Comparison of ENCODE assay signal across 8 cellular contexts in genomic region chr3:189355481-189356201, GRCh38.
DNase-seq lines count a peak whose midpoint lies in the region; ATAC-seq, FAIRE-seq and TF ChIP-seq lines count a peak whose summit lies in the region.

No MANE protein-coding gene starts in this region.

- H3K9me3 Mint-ChIP-seq in activated T-helper 1 cell treated with anti-CD3 and anti-CD28 coated beads, Interleukin-12 subunit alpha, Interleukin-12 subunit beta, Interleukin-2, Interleukin-4 antibody, amounts not matched to agents 30 ng/mL and 10 ng/mL and 1 ng/mL, durations not matched to agents 14 hours and 24 hours and 36 hours, result peaks cover 4% of the 10 kb centered on the region

- H3K9ac ChIP-seq in kidney (ENCODE audit: low read length in 2 of 2), result no peak overlapping the region

- ATAC-seq in Right ventricle myocardium superior (ENCODE audit: poor library complexity) (peak; percentile 73), GM18502 (IDR thresholded peaks at IDR 0.05; ENCODE audit: poor library complexity, unreplicated experiment) (no peak), HG02938 (IDR thresholded peaks at IDR 0.05; ENCODE audit: unreplicated experiment) (no peak)
- peak; percentile 89 for ATAC-seq in stimulated activated naive CD8-positive, alpha-beta T cell treated with anti-CD3 and anti-CD28 coated beads, Interleukin-15, Interleukin-2, amounts not matched to agents 100 U/mL and 50 U/mL, for 24 hours

- H3K27ac ChIP-seq in left ventricle myocardium inferior (replicated peaks) (no peak overlapping the region), kidney (ENCODE audit: low read depth in 2 of 2, low read length in 2 of 2) (peak overlapping the region; percentile 12 to 34)

- H3K4me1 ChIP-seq in left ventricle myocardium inferior, result no peaks in the 10 kb centered on the region
- peaks cover 0 to 6% of the 10 kb centered on the region in 2 donors for H3K4me1 ChIP-seq in kidney (ENCODE audit: control insufficient read depth in 1 of 2, insufficient read depth in 1 of 2, low read depth in 1 of 2, low read length in 2 of 2)

- no peaks in the 10 kb centered on the region for H3K36me3 ChIP-seq in left ventricle myocardium inferior
- H3K36me3 ChIP-seq in kidney (ENCODE audit: control insufficient read depth in 1 of 2, insufficient read depth in 2 of 2, low read length in 2 of 2), result no peaks in the 10 kb centered on the region

- peaks cover 24% of the 10 kb centered on the region for H3K4me1 Mint-ChIP-seq in activated T-helper 1 cell treated with anti-CD3 and anti-CD28 coated beads, Interleukin-12 subunit alpha, Interleukin-12 subunit beta, Interleukin-2, Interleukin-4 antibody, amounts not matched to agents 30 ng/mL and 10 ng/mL and 1 ng/mL, durations not matched to agents 14 hours and 24 hours and 36 hours (ENCODE audit: low read depth)

- TF ChIP-seq CTCF in left ventricle myocardium inferior (IDR thresholded peaks at IDR 0.05; ENCODE audit: borderline replicate concordance) (no peak), kidney (IDR thresholded peaks at IDR 0.05; ENCODE audit: borderline replicate concordance, extremely low read depth, insufficient read depth) (no peak)

- peaks cover 3% of the 10 kb centered on the region for H3K36me3 Mint-ChIP-seq in activated T-helper 1 cell treated with anti-CD3 and anti-CD28 coated beads, Interleukin-12 subunit alpha, Interleukin-12 subunit beta, Interleukin-2, Interleukin-4 antibody, amounts not matched to agents 30 ng/mL and 10 ng/mL and 1 ng/mL, durations not matched to agents 14 hours and 24 hours and 36 hours (ENCODE audit: low read depth)

- peak overlapping the region; percentile 23 for H3K4me3 Mint-ChIP-seq in activated T-helper 1 cell treated with anti-CD3 and anti-CD28 coated beads, Interleukin-12 subunit alpha, Interleukin-12 subunit beta, Interleukin-2, Interleukin-4 antibody, amounts not matched to agents 30 ng/mL and 10 ng/mL and 1 ng/mL, durations not matched to agents 14 hours and 24 hours and 36 hours

- peak overlapping the region; percentile 82 for H3K27ac Mint-ChIP-seq in activated T-helper 1 cell treated with anti-CD3 and anti-CD28 coated beads, Interleukin-12 subunit alpha, Interleukin-12 subunit beta, Interleukin-2, Interleukin-4 antibody, amounts not matched to agents 30 ng/mL and 10 ng/mL and 1 ng/mL, durations not matched to agents 14 hours and 24 hours and 36 hours

- H3K27me3 ChIP-seq in left ventricle myocardium inferior (ENCODE audit: low read depth), result no peaks in the 10 kb centered on the region

- no peak for FAIRE-seq in kidney (lab: Jason Lieb, UNC)

- H3K9me3 ChIP-seq in left ventricle myocardium inferior (replicated peaks), result no peaks in the 10 kb centered on the region
- H3K9me3 ChIP-seq in kidney (ENCODE audit: control insufficient read depth in 1 of 2, low read length in 2 of 2), result no peaks in the 10 kb centered on the region

- intact Hi-C loops in Right ventricle myocardium superior (cut with DNase I) (no loop called here), left ventricle myocardium inferior (cut with micrococcal nuclease) (no loop called here), kidney (cut with DNase I) (no loop called here)
- intact Hi-C loops in activated T-helper 1 cell treated with anti-CD3 and anti-CD28 coated beads, Interleukin-12 subunit alpha, Interleukin-12 subunit beta, Interleukin-2, Interleukin-4 antibody, amounts not matched to agents 30 ng/mL and 10 ng/mL and 1 ng/mL, durations not matched to agents 14 hours and 24 hours and 36 hours (cut with micrococcal nuclease), result loop anchor here (2.0 kb wide), 1 partner anchor 31 kb away; no protein-coding TSS in a partner anchor

- no peak overlapping the region for H3K4me3 ChIP-seq in left ventricle myocardium inferior
- H3K4me3 ChIP-seq in kidney (ENCODE audit: low read length in 2 of 2), result no peak overlapping the region

- DNase-seq in Right ventricle myocardium superior (no peak), left ventricle myocardium inferior (no peak), kidney (no peak), hypothalamus (lab: John Stamatoyannopoulos, UW) (no peak)
- DNase-seq in activated T-helper 1 cell treated with anti-CD3 and anti-CD28 coated beads, Interleukin-12 subunit alpha, Interleukin-12 subunit beta, Interleukin-2, Interleukin-4 antibody, amounts not matched to agents 30 ng/mL and 10 ng/mL and 1 ng/mL, durations not matched to agents 14 hours and 24 hours and 36 hours (ENCODE audit: low spot score), result peak; percentile 30
- DNase-seq in stimulated activated naive CD8-positive, alpha-beta T cell treated with anti-CD3 and anti-CD28 coated beads, Interleukin-15, Interleukin-2, amounts not matched to agents 100 U/mL and 50 U/mL, for 24 hours, result peak; percentile 34

- H3K27me3 Mint-ChIP-seq in activated T-helper 1 cell treated with anti-CD3 and anti-CD28 coated beads, Interleukin-12 subunit alpha, Interleukin-12 subunit beta, Interleukin-2, Interleukin-4 antibody, amounts not matched to agents 30 ng/mL and 10 ng/mL and 1 ng/mL, durations not matched to agents 14 hours and 24 hours and 36 hours (ENCODE audit: insufficient read depth), result no peaks in the 10 kb centered on the region

Comparison
In these comparisons a context has a peak if more than half of its experiments do, and no peak if none do; other contexts are left out.
1. ATAC-seq: peak in Right ventricle myocardium superior (single experiment) and stimulated activated naive CD8-positive, alpha-beta T cell treated with anti-CD3 and anti-CD28 coated beads, Interleukin-15, Interleukin-2, amounts not matched to agents 100 U/mL and 50 U/mL, for 24 hours (single experiment); none in GM18502 (single experiment) and HG02938 (single experiment).
2. DNase-seq: peak in activated T-helper 1 cell treated with anti-CD3 and anti-CD28 coated beads, Interleukin-12 subunit alpha, Interleukin-12 subunit beta, Interleukin-2, Interleukin-4 antibody, amounts not matched to agents 30 ng/mL and 10 ng/mL and 1 ng/mL, durations not matched to agents 14 hours and 24 hours and 36 hours (single experiment) and stimulated activated naive CD8-positive, alpha-beta T cell treated with anti-CD3 and anti-CD28 coated beads, Interleukin-15, Interleukin-2, amounts not matched to agents 100 U/mL and 50 U/mL, for 24 hours (single experiment); none in Right ventricle myocardium superior (single experiment), left ventricle myocardium inferior (single experiment), kidney (single experiment) and hypothalamus (0 of 51).